In genomic region chr6:105459884-105460283, GRCh38 we compare ENCODE assay signal across 16 cellular contexts. TPM values are rescaled to one million over a fixed set of nuclear protein-coding genes. Genes with fewer than 3 reads are reported as not detected.
A peak's percentile ranks its signal among the peaks of the same experiment; 100 is the strongest.
DNase-seq lines count a peak whose midpoint lies in the region; ATAC-seq, FAIRE-seq and TF ChIP-seq lines count a peak whose summit lies in the region.
"Had no signal": no experiment of that assay in that cellular context is flagged by ENCODE, and none has a peak within 500 bp of the region (broad histone marks: within the 10 kb centered on the region; RNA-seq: fewer than 3 reads in every experiment).

No MANE protein-coding gene starts in this region.

- peak overlapping the region; percentile 18 for H3K4me2 ChIP-seq in osteoblast (ENCODE audit: insufficient read depth, low read length)

- H2AFZ ChIP-seq in osteoblast (ENCODE audit: low read length) = peak overlapping the region; percentile 65

- peak overlapping the region; percentile 93 for H3K27ac Mint-ChIP-seq in central memory CD8-positive, alpha-beta T cell (ENCODE audit: low read depth)
- no peak overlapping the region for H3K27ac Mint-ChIP-seq in mesothelial cell of epicardium

- no peak for FAIRE-seq in GM12891 (lab: Jason Lieb, UNC)
- FAIRE-seq: H1 had no signal

- no peaks in the 10 kb centered on the region for H3K79me2 ChIP-seq in osteoblast (ENCODE audit: insufficient read depth, low read length)

- H3K9me3 ChIP-seq in osteoblast (ENCODE audit: low read depth, low read length) = no peaks in the 10 kb centered on the region
- H3K9me3 ChIP-seq: MG63 had no signal

- peak overlapping the region; percentile 29 for H3K27ac ChIP-seq in osteoblast (ENCODE audit: low read depth, low read length)
- H3K27ac ChIP-seq: VCaP had no signal

- H3K9me3 Mint-ChIP-seq in central memory CD8-positive, alpha-beta T cell = no peaks in the 10 kb centered on the region
- peaks cover 16% of the 10 kb centered on the region for H3K9me3 Mint-ChIP-seq in mesothelial cell of epicardium

- peaks cover 14% of the 10 kb centered on the region for H3K4me1 ChIP-seq in osteoblast (ENCODE audit: insufficient read depth, low read length)

- ATAC-seq in central memory CD8-positive, alpha-beta T cell (replicated peaks; ENCODE audit: extremely low read depth, poor library complexity, severe bottlenecking) = no peak
- no peak for ATAC-seq in GM18517 (IDR thresholded peaks at IDR 0.05; ENCODE audit: unreplicated experiment)

- no peak for DNase-seq in GM12891 (ENCODE audit: insufficient read length, low spot score)
- peak; percentile 60 for DNase-seq in NOMO-1 treated with DMSO at 0.1 percent for 48 hours (lab: John Stamatoyannopoulos, UW; ENCODE audit: unreplicated experiment)
- no peak for DNase-seq in central memory CD8-positive, alpha-beta T cell (ENCODE audit: low spot score in 2 of 2)
- DNase-seq in osteoblast (ENCODE audit: insufficient read length, low spot score, missing footprints) = peak; percentile 81
- DNase-seq in UCSD-AML1 (lab: John Stamatoyannopoulos, UW; ENCODE audit: unreplicated experiment) = no peak
- no peak for DNase-seq in mesothelial cell of epicardium (ENCODE audit: low spot score in 2 of 2, unreplicated experiment in 2 of 2)
- DNase-seq in GDM1 (lab: John Stamatoyannopoulos, UW) = no peak
- DNase-seq: activated gamma-delta T cell; MG63; NCI-H82; stimulated activated CD4-positive, alpha-beta T cell treated with anti-CD3 and anti-CD28 coated beads, Interleukin-4, amount 100 ng/mL, for 4 hours; substantia nigra had no signal

- H3K4me3 Mint-ChIP-seq in central memory CD8-positive, alpha-beta T cell = peak overlapping the region; percentile 83
- H3K4me3 Mint-ChIP-seq in mesothelial cell of epicardium = no peak overlapping the region
- H3K4me3 Mint-ChIP-seq: neural crest cell had no signal

- TF ChIP-seq POLR2A in GM12891 (IDR thresholded peaks at IDR 0.05; ENCODE audit: low read depth, low read length) = no peak

- H3K4me1 Mint-ChIP-seq in central memory CD8-positive, alpha-beta T cell = peaks cover 47% of the 10 kb centered on the region
- H3K4me1 Mint-ChIP-seq in mesothelial cell of epicardium = no peaks in the 10 kb centered on the region

- H3K27me3 Mint-ChIP-seq in central memory CD8-positive, alpha-beta T cell = no peaks in the 10 kb centered on the region
- H3K27me3 Mint-ChIP-seq in mesothelial cell of epicardium (ENCODE audit: low read depth) = peaks cover 8% of the 10 kb centered on the region

- no peaks in the 10 kb centered on the region for H4K20me1 ChIP-seq in osteoblast (ENCODE audit: insufficient read depth, low read length)

- H3K4me3 ChIP-seq in osteoblast (ENCODE audit: insufficient read depth, low read length) = no peak overlapping the region
- H3K4me3 ChIP-seq: MG63 had no signal

- H3K36me3 Mint-ChIP-seq in central memory CD8-positive, alpha-beta T cell (ENCODE audit: insufficient read depth) = peaks cover 8% of the 10 kb centered on the region
- no peaks in the 10 kb centered on the region for H3K36me3 Mint-ChIP-seq in mesothelial cell of epicardium

- TF ChIP-seq CTCF in osteoblast (IDR thresholded peaks at IDR 0.05; ENCODE audit: extremely low read depth, low read depth, low read length) (no peak), mesothelial cell of epicardium (IDR thresholded peaks at IDR 0.05; ENCODE audit: unreplicated experiment) (no peak)

- H3K36me3 ChIP-seq in osteoblast (ENCODE audit: insufficient read depth, low read length) = no peaks in the 10 kb centered on the region
- H3K36me3 ChIP-seq: MG63 had no signal

- no peaks in the 10 kb centered on the region for H3K27me3 ChIP-seq in osteoblast (ENCODE audit: insufficient read depth, low read length)
- H3K27me3 ChIP-seq: MG63 had no signal

TF ChIP-seq in GM12891, 5 proteins besides CTCF, POLR2A, EP300 and RAD21:
- TF ChIP-seq SPI1 (IDR thresholded peaks at IDR 0.05; ENCODE audit: low read depth, low read length) = peak; percentile 33; the same call in 1 of the 2 replicates
- no peak for TF ChIP-seq POLR2AphosphoS5 (IDR thresholded peaks at IDR 0.05; ENCODE audit: low read depth, low read length)
TF ChIP-seq in GM12891: peak in this region for 1.

RNA-seq across cellular contexts. Expression of gene PREP, which starts 57.0 kb away (rescaled TPM):
- polyA plus RNA-seq in GM12891 (2012; ENCODE audit: low read depth, missing spikeins) = 13.7 TPM
- total RNA-seq in osteoblast = 15.0 and 17.7 TPM in 2 replicates
- total RNA-seq in mesothelial cell of epicardium = 45.2 to 47.8 TPM (median 47.4 TPM) in 3 replicates

Comparison
In these comparisons a context has a peak if more than half of its experiments do, and no peak if none do; other contexts are left out.
1. DNase-seq: peak in NOMO-1 treated with DMSO at 0.1 percent for 48 hours (single experiment) and osteoblast (single experiment); none in GM12891 (single experiment), central memory CD8-positive, alpha-beta T cell (0 of 2), UCSD-AML1 (single experiment), mesothelial cell of epicardium (0 of 2) and GDM1 (single experiment).